In genomic region chr3:69292959-69293574, GRCh38 we compare ENCODE assay signal across 26 cellular contexts.
A peak's percentile ranks its signal among the peaks of the same experiment; 100 is the strongest.
DNase-seq lines count a peak whose midpoint lies in the region; ATAC-seq and TF ChIP-seq lines count a peak whose summit lies in the region.
"Had no signal": no experiment of that assay in that cellular context is flagged by ENCODE, and none has a peak within 500 bp of the region (broad histone marks: within the 10 kb centered on the region; RNA-seq: fewer than 3 reads in every experiment).

No MANE protein-coding gene starts in this region.

- no peaks in the 10 kb centered on the region for H3K9me2 ChIP-seq in PC-9 (ENCODE audit: insufficient read depth)
- H3K9me2 ChIP-seq: SK-N-SH had no signal

- 63% methylated on average over 7 of the region's 7 CpGs for WGBS in right cardiac atrium

- TF ChIP-seq CTCF in PC-9 (conservative IDR thresholded peaks at IDR 0.05), result no peak

- BruUV-seq in PC-9 (replicated peaks; lab: Mats Ljungman, UMichigan), result no TSS peak

- H3K4me1 ChIP-seq in PC-9 (replicated peaks; ENCODE audit: insufficient read depth) (peaks cover 23% of the 10 kb centered on the region), right cardiac atrium (ENCODE audit: control insufficient read depth, insufficient read depth, low read length) (peaks cover 5% of the 10 kb centered on the region)

- DNase-seq in PC-9, result no peak
- no peak for DNase-seq in epithelial cell of prostate (ENCODE audit: low read depth, low spot score)
- peak; percentile 36 to 63 (median 62) for DNase-seq in right cardiac atrium
- DNase-seq in retina, result peak; percentile 43
- no peak for DNase-seq in naive thymus-derived CD8-positive, alpha-beta T cell
- DNase-seq: activated CD4-positive, alpha-beta T cell treated with anti-CD3 and anti-CD28 coated beads for 36 hours; activated naive CD4-positive, alpha-beta T cell treated with Interleukin-2 at 50 U/mL for 16 hours; activated T-cell treated with anti-CD3 and anti-CD28 coated beads, Interleukin-2, amount 50 U/mL, for 4 hours; C1 segment of cervical spinal cord; central memory CD4-positive, alpha-beta T cell; dermis blood vessel endothelial cell; KG1; left lung; mucosa of descending colon; NCI-H146; NCI-H526; SK-N-SH; small intestine; stimulated activated CD4-positive, alpha-beta T cell treated with anti-CD3 and anti-CD28 coated beads, Interleukin-2, amount 100 ng/mL, for 48 hours; T-helper 17 cell; testis; uterus had no signal

- CTCF ChIA-PET in PC-9 (lab: Charles Lee), result interaction anchor here (1.6 kb wide), 1 partner anchor 13 kb away, joined by 5 read pairs; no protein-coding TSS in a partner anchor

- H3K36me3 ChIP-seq in PC-9 (ENCODE audit: low read depth), result no peaks in the 10 kb centered on the region
- H3K36me3 ChIP-seq: uterus had no signal

- H3K9me3 ChIP-seq in PC-9 (ENCODE audit: insufficient read depth, low read depth) (no peaks in the 10 kb centered on the region), right cardiac atrium (ENCODE audit: control insufficient read depth, low read length) (no peaks in the 10 kb centered on the region)
- H3K9me3 ChIP-seq: left lung, mucosa of descending colon, neutrophil, SK-N-SH, testis, uterus had no signal

- ATAC-seq in right cardiac atrium (peak; percentile 82 to 84), HG02973 (IDR thresholded peaks at IDR 0.05; ENCODE audit: unreplicated experiment) (no peak), GM18873 (IDR thresholded peaks at IDR 0.05; ENCODE audit: low FRiP score, unreplicated experiment) (no peak)
- ATAC-seq in naive thymus-derived CD8-positive, alpha-beta T cell, result no peak
- ATAC-seq: activated CD4-positive, alpha-beta T cell treated with anti-CD3 and anti-CD28 coated beads for 36 hours; activated T-cell treated with anti-CD3 and anti-CD28 coated beads, Interleukin-2, amount 50 U/mL, for 4 hours; left lung; mucosa of descending colon; stimulated activated memory B cell treated with anti-CD40 and anti-IgM and Interleukin-4, amounts not matched to agents 10 μg/mL and 1 μg/mL and 100 μg/mL, for 72 hours; T-helper 17 cell had no signal

- no peaks in the 10 kb centered on the region for H3K9me3 Mint-ChIP-seq in naive thymus-derived CD8-positive, alpha-beta T cell
- H3K9me3 Mint-ChIP-seq: activated T-cell treated with anti-CD3 and anti-CD28 coated beads, Interleukin-2, amount 50 U/mL, for 4 hours; stimulated activated memory B cell treated with anti-CD40 and anti-IgM and Interleukin-4, amounts not matched to agents 10 μg/mL and 1 μg/mL and 100 μg/mL, for 72 hours had no signal

- peaks cover 17% of the 10 kb centered on the region; the same call in 1 of the 2 replicates for H3F3A ChIP-seq in PC-9 (ENCODE audit: insufficient read depth, low read depth)

- H3K4me3 Mint-ChIP-seq in naive thymus-derived CD8-positive, alpha-beta T cell, result no peak overlapping the region
- H3K4me3 Mint-ChIP-seq: activated CD4-positive, alpha-beta T cell treated with anti-CD3 and anti-CD28 coated beads for 36 hours; activated T-cell treated with anti-CD3 and anti-CD28 coated beads, Interleukin-2, amount 50 U/mL, for 4 hours; stimulated activated memory B cell treated with anti-CD40 and anti-IgM and Interleukin-4, amounts not matched to agents 10 μg/mL and 1 μg/mL and 100 μg/mL, for 72 hours; T-helper 17 cell had no signal

- H3K79me2 ChIP-seq in PC-9 (ENCODE audit: low read depth), result no peaks in the 10 kb centered on the region

- POLR2A ChIA-PET in PC-9 (lab: Charles Lee; ENCODE audit: unreplicated experiment), result interaction anchor here (0.6 kb wide), 1 partner anchor 56 kb away, joined by 4 read pairs; no protein-coding TSS in a partner anchor
- POLR2A ChIA-PET in naive thymus-derived CD8-positive, alpha-beta T cell (lab: Charles Lee), result no interaction called here

- H3K27me3 Mint-ChIP-seq in naive thymus-derived CD8-positive, alpha-beta T cell, result no peaks in the 10 kb centered on the region
- H3K27me3 Mint-ChIP-seq: activated CD4-positive, alpha-beta T cell treated with anti-CD3 and anti-CD28 coated beads for 36 hours; stimulated activated memory B cell treated with anti-CD40 and anti-IgM and Interleukin-4, amounts not matched to agents 10 μg/mL and 1 μg/mL and 100 μg/mL, for 72 hours; T-helper 17 cell had no signal

- H3K4me1 Mint-ChIP-seq in naive thymus-derived CD8-positive, alpha-beta T cell, result peaks cover 0 to 11% (median 0%) of the 10 kb centered on the region in 4 donors
- H3K4me1 Mint-ChIP-seq: stimulated activated memory B cell treated with anti-CD40 and anti-IgM and Interleukin-4, amounts not matched to agents 10 μg/mL and 1 μg/mL and 100 μg/mL, for 72 hours had no signal

- no peak overlapping the region for H2AFZ ChIP-seq in PC-9

- H3K27ac Mint-ChIP-seq in naive thymus-derived CD8-positive, alpha-beta T cell, result no peak overlapping the region
- H3K27ac Mint-ChIP-seq: activated CD4-positive, alpha-beta T cell treated with anti-CD3 and anti-CD28 coated beads for 36 hours; stimulated activated memory B cell treated with anti-CD40 and anti-IgM and Interleukin-4, amounts not matched to agents 10 μg/mL and 1 μg/mL and 100 μg/mL, for 72 hours; T-helper 17 cell had no signal

- H3K4me2 ChIP-seq in PC-9, result no peak overlapping the region
- H3K4me2 ChIP-seq: SK-N-SH had no signal

- H3K4me3 ChIP-seq in PC-9, result no peak overlapping the region
- H3K4me3 ChIP-seq in right cardiac atrium (ENCODE audit: low read length), result no peak overlapping the region
- H3K4me3 ChIP-seq: left lung, mucosa of descending colon, testis, uterus had no signal

- no peaks in the 10 kb centered on the region for H3K36me3 Mint-ChIP-seq in naive thymus-derived CD8-positive, alpha-beta T cell
- H3K36me3 Mint-ChIP-seq: stimulated activated memory B cell treated with anti-CD40 and anti-IgM and Interleukin-4, amounts not matched to agents 10 μg/mL and 1 μg/mL and 100 μg/mL, for 72 hours had no signal

- no peaks in the 10 kb centered on the region for H4K20me1 ChIP-seq in PC-9 (ENCODE audit: insufficient read depth)

- intact Hi-C loops in PC-9 (cut with micrococcal nuclease; ENCODE audit: unreplicated experiment), result no loop called here
- intact Hi-C loops in right cardiac atrium (cut with DNase I), result loop anchor here in 1 of 4 donors (10.0 kb wide), 1 partner anchor 382 kb away; no protein-coding TSS in a partner anchor

- H3K27me3 ChIP-seq in PC-9 (ENCODE audit: insufficient read depth, low read depth) (no peaks in the 10 kb centered on the region), right cardiac atrium (ENCODE audit: control insufficient read depth, insufficient read depth) (no peaks in the 10 kb centered on the region)
- H3K27me3 ChIP-seq: left lung, neutrophil, testis, uterus had no signal

- peak overlapping the region; percentile 66 for H3K27ac ChIP-seq in PC-9
- peak overlapping the region; percentile 96 for H3K27ac ChIP-seq in epithelial cell of prostate
- peak overlapping the region; percentile 42 for H3K27ac ChIP-seq in right cardiac atrium (ENCODE audit: low read length)
- H3K27ac ChIP-seq: left lung, neutrophil, testis had no signal

Comparison
In these comparisons a context has a peak if more than half of its experiments do, and no peak if none do; other contexts are left out.
1. DNase-seq: peak in right cardiac atrium (3 of 3) and retina (single experiment); none in PC-9 (0 of 2), epithelial cell of prostate (single experiment) and naive thymus-derived CD8-positive, alpha-beta T cell (0 of 10).
2. H3K27ac ChIP-seq: peak in every context shown above with its lines; median percentile 96 in epithelial cell of prostate; 66 in PC-9; 42 in right cardiac atrium.
3. ATAC-seq: peak in right cardiac atrium (2 of 2); none in HG02973 (single experiment), GM18873 (single experiment) and naive thymus-derived CD8-positive, alpha-beta T cell (0 of 2).